1 cellular context compared by ENCODE assay signal in the genomic region with DNA sequence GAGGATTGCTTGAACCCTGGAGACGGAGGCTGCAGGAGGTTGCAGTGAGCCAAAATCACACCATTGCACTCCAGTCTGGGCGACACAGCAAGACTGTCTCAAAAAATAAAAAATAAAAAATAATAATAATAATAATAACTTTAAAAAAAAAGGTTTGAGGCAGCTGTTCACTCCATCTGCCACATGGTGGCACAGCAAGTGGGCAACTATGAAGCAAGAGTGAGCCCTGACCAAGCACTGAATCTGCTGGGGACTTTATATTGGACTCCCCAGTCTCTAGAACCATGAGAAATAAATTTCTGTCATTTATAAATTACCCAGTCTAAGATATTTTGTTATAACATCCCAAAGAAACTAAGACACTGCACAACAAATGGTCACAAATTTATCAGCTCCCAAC.
TF ChIP-seq lines count a peak whose summit lies in the region.

No MANE protein-coding gene starts in this region.

TF ChIP-seq in GM12878, 131 proteins besides CTCF, POLR2A, EP300 and RAD21:
- TF ChIP-seq MXI1 (IDR thresholded peaks at IDR 0.05; ENCODE audit: low read depth, low read length) = no peak
- TF ChIP-seq ZNF24 (IDR thresholded peaks at IDR 0.05) = no peak
- TF ChIP-seq YBX1 (IDR thresholded peaks at IDR 0.05) = no peak
- TF ChIP-seq PKNOX1 (IDR thresholded peaks at IDR 0.05) = no peak
- TF ChIP-seq ZBTB40 (IDR thresholded peaks at IDR 0.05; ENCODE audit: borderline replicate concordance) = no peak
- TF ChIP-seq RCOR1 (conservative IDR thresholded peaks at IDR 0.05; ENCODE audit: low read depth, low read length) = no peak
- TF ChIP-seq IRF3 (IDR thresholded peaks at IDR 0.05) = no peak
